ENCODE assay signal across 19 cellular contexts in the genomic region with DNA sequence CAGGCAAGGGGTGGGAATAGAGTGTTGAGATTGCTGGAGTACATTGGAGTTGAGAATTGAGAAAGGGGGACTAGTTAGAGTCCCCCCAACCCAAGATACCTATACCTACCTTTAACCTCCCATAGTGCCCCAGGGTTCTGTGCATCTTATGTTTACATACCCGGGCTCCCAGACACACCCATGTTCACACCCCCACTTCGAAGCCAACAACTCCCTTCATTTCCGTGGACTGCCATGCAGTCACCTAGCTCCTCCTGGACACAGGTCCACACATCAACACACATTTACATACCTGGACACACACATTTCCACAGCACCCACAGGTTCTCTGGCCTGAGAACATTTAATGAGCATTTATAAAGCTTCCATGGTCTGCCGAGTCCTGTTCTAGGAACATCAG. TPM values are rescaled to one million over a fixed set of nuclear protein-coding genes. Genes with fewer than 3 reads are reported as not detected.
A peak's percentile ranks its signal among the peaks of the same experiment; 100 is the strongest.
DNase-seq lines count a peak whose midpoint lies in the region; ATAC-seq and TF ChIP-seq lines count a peak whose summit lies in the region.
"Had no signal": no experiment of that assay in that cellular context is flagged by ENCODE, and none has a peak within 500 bp of the region (broad histone marks: within the 10 kb centered on the region; RNA-seq: fewer than 3 reads in every experiment).

No MANE protein-coding gene starts in this region.

- peaks cover 62% of the 10 kb centered on the region for H3K4me1 Mint-ChIP-seq in brain
- peaks cover 45% of the 10 kb centered on the region for H3K4me1 Mint-ChIP-seq in type B pancreatic cell (ENCODE audit: unreplicated experiment)
- H3K4me1 Mint-ChIP-seq in activated naive CD8-positive, alpha-beta T cell treated with anti-CD3 and anti-CD28 coated beads, Interleukin-2, amount 50 U/mL, for 24 hours, result peaks cover 10% of the 10 kb centered on the region

- H3K27me3 Mint-ChIP-seq in brain (no peaks in the 10 kb centered on the region), type B pancreatic cell (no peaks in the 10 kb centered on the region)
- H3K27me3 Mint-ChIP-seq in activated naive CD8-positive, alpha-beta T cell treated with anti-CD3 and anti-CD28 coated beads, Interleukin-2, amount 50 U/mL, for 24 hours, result no peaks in the 10 kb centered on the region
- H3K27me3 Mint-ChIP-seq: activated T-cell treated with anti-CD3 and anti-CD28 coated beads, Interleukin-2, amount 50 U/mL, for 24 hours had no signal

- H3K9ac ChIP-seq in mucosa of stomach (ENCODE audit: low read length), result peak overlapping the region; percentile 28
- H3K9ac ChIP-seq: SK-N-SH had no signal

- peak overlapping the region; percentile 55 for H3K27ac ChIP-seq in cardiac muscle cell

- H3K4me1 ChIP-seq in cardiac muscle cell (ENCODE audit: low read depth), result peaks cover 20% of the 10 kb centered on the region
- H3K4me1 ChIP-seq in mucosa of stomach (ENCODE audit: control insufficient read depth, insufficient read depth, low read length), result peaks cover 41% of the 10 kb centered on the region

- H3K27ac Mint-ChIP-seq in brain (peak overlapping the region; percentile 60 to 96 (median 92)), type B pancreatic cell (peak overlapping the region; percentile 73)
- no peak overlapping the region for H3K27ac Mint-ChIP-seq in activated naive CD8-positive, alpha-beta T cell treated with anti-CD3 and anti-CD28 coated beads, Interleukin-2, amount 50 U/mL, for 24 hours
- H3K27ac Mint-ChIP-seq: activated CD8-positive, alpha-beta T cell treated with anti-CD3 and anti-CD28 coated beads, Interleukin-2, amount 10 ng/mL, durations not matched to agents 7 days and 5 days; activated T-cell treated with anti-CD3 and anti-CD28 coated beads, Interleukin-2, amount 50 U/mL, for 24 hours had no signal

- no peaks in the 10 kb centered on the region for H3K27me3 ChIP-seq in cardiac muscle cell
- no peaks in the 10 kb centered on the region for H3K27me3 ChIP-seq in mucosa of stomach (ENCODE audit: control insufficient read depth, insufficient read depth, low read length)
- H3K27me3 ChIP-seq: BE2C, uterus had no signal

- no peak for DNase-seq in cardiac muscle cell (ENCODE audit: low read depth in 1 of 2, low spot score in 1 of 2)
- no peak for DNase-seq in Right ventricle myocardium inferior (ENCODE audit: missing footprints)
- DNase-seq in type B pancreatic cell (ENCODE audit: extremely low spot score, unreplicated experiment), result no peak
- no peak for DNase-seq in GM19238 (ENCODE audit: insufficient read length, low spot score)
- DNase-seq in activated naive CD8-positive, alpha-beta T cell treated with anti-CD3 and anti-CD28 coated beads, Interleukin-2, amount 50 U/mL, for 24 hours, result no peak
- DNase-seq: activated CD4-positive, CD25-positive, alpha-beta regulatory T cell; activated CD8-positive, alpha-beta T cell treated with anti-CD3 and anti-CD28 coated beads, Interleukin-2, amount 10 ng/mL, durations not matched to agents 7 days and 5 days; activated naive CD4-positive, alpha-beta T cell; activated T-cell treated with anti-CD3 and anti-CD28 coated beads, Interleukin-2, amount 50 U/mL, for 24 hours; BE2C; NCI-H1694; NCI-H345; SK-N-SH; stimulated activated CD8-positive, alpha-beta memory T cell treated with anti-CD3 and anti-CD28 coated beads, Interleukin-4, amount 100 ng/mL, for 48 hours; uterus had no signal

- H3K4me3 ChIP-seq in cardiac muscle cell (no peak overlapping the region), mucosa of stomach (ENCODE audit: low read length) (no peak overlapping the region)
- H3K4me3 ChIP-seq: uterus had no signal

- ATAC-seq in Right ventricle myocardium inferior, result no peak
- no peak for ATAC-seq in GM18502 (IDR thresholded peaks at IDR 0.05; ENCODE audit: poor library complexity, unreplicated experiment)
- ATAC-seq in activated naive CD8-positive, alpha-beta T cell treated with anti-CD3 and anti-CD28 coated beads, Interleukin-2, amount 50 U/mL, for 24 hours, result no peak
- ATAC-seq: activated CD8-positive, alpha-beta T cell treated with anti-CD3 and anti-CD28 coated beads, Interleukin-2, amount 10 ng/mL, durations not matched to agents 7 days and 5 days had no signal

- intact Hi-C loops in Right ventricle myocardium inferior (cut with DNase I), result loop anchor here (5.0 kb wide), 1 partner anchor 35 kb away; no protein-coding TSS in a partner anchor

- no peak for TF ChIP-seq CTCF in cardiac muscle cell (IDR thresholded peaks at IDR 0.05; ENCODE audit: low read depth, low read length)
- no peak for TF ChIP-seq CTCF in brain (conservative IDR thresholded peaks at IDR 0.05)
- no peak for TF ChIP-seq CTCF in type B pancreatic cell (conservative IDR thresholded peaks at IDR 0.05)

- peak overlapping the region in 4 of 5 experiments; percentile 60 to 80 (median 68) for H3K4me3 Mint-ChIP-seq in brain
- H3K4me3 Mint-ChIP-seq in type B pancreatic cell, result peak overlapping the region; percentile 40
- no peak overlapping the region for H3K4me3 Mint-ChIP-seq in activated naive CD8-positive, alpha-beta T cell treated with anti-CD3 and anti-CD28 coated beads, Interleukin-2, amount 50 U/mL, for 24 hours
- H3K4me3 Mint-ChIP-seq: activated CD8-positive, alpha-beta T cell treated with anti-CD3 and anti-CD28 coated beads, Interleukin-2, amount 10 ng/mL, durations not matched to agents 7 days and 5 days; activated T-cell treated with anti-CD3 and anti-CD28 coated beads, Interleukin-2, amount 50 U/mL, for 24 hours; T-helper 2 cell treated with Interferon-gamma antibody and Interleukin-4, amounts not matched to agents 5 μg/mL and 100 μg/mL, for 36 hours had no signal

- H3K9me3 ChIP-seq in cardiac muscle cell (ENCODE audit: low read depth), result no peaks in the 10 kb centered on the region
- H3K9me3 ChIP-seq in mucosa of stomach (ENCODE audit: control insufficient read depth, low read length), result no peaks in the 10 kb centered on the region
- H3K9me3 ChIP-seq: BE2C, SK-N-SH, uterus had no signal

- H3K36me3 ChIP-seq in cardiac muscle cell (no peaks in the 10 kb centered on the region), mucosa of stomach (ENCODE audit: control insufficient read depth, insufficient read depth, low read length) (peaks cover 9% of the 10 kb centered on the region)
- H3K36me3 ChIP-seq: BE2C, uterus had no signal

- H3K36me3 Mint-ChIP-seq in brain (peaks cover 22% of the 10 kb centered on the region), type B pancreatic cell (no peaks in the 10 kb centered on the region)
- H3K36me3 Mint-ChIP-seq in activated naive CD8-positive, alpha-beta T cell treated with anti-CD3 and anti-CD28 coated beads, Interleukin-2, amount 50 U/mL, for 24 hours (ENCODE audit: low read depth), result peaks cover 9% of the 10 kb centered on the region

- H3K9me3 Mint-ChIP-seq in brain, result no peaks in the 10 kb centered on the region
- H3K9me3 Mint-ChIP-seq in type B pancreatic cell, result no peaks in the 10 kb centered on the region
- no peaks in the 10 kb centered on the region for H3K9me3 Mint-ChIP-seq in activated naive CD8-positive, alpha-beta T cell treated with anti-CD3 and anti-CD28 coated beads, Interleukin-2, amount 50 U/mL, for 24 hours
- H3K9me3 Mint-ChIP-seq: activated T-cell treated with anti-CD3 and anti-CD28 coated beads, Interleukin-2, amount 50 U/mL, for 24 hours; T-helper 2 cell treated with Interferon-gamma antibody and Interleukin-4, amounts not matched to agents 5 μg/mL and 100 μg/mL, for 36 hours had no signal

RNA-seq across cellular contexts. Expression of a gene that starts 5.1 kb away (rescaled TPM):
- total RNA-seq in cardiac muscle cell, result 52.4 and 57.3 TPM in 2 replicates
- polyA plus RNA-seq in cardiac muscle cell, result 51.7 and 54.2 TPM in 2 replicates
- total RNA-seq in Right ventricle myocardium inferior, result 44.5 TPM
- 48.2 TPM for polyA plus RNA-seq in brain (ENCODE audit: insufficient read depth, low read depth, low replicate concordance)
- total RNA-seq in type B pancreatic cell (ENCODE audit: low replicate concordance), result 45.5 and 57.5 TPM in 2 replicates

RNA-seq across cellular contexts. Expression of a gene that starts 5.2 kb away (rescaled TPM):
- total RNA-seq in cardiac muscle cell (66.4 and 78.8 TPM in 2 replicates), Right ventricle myocardium inferior (41.7 TPM), type B pancreatic cell (ENCODE audit: low replicate concordance) (45.5 and 53.7 TPM in 2 replicates)
- polyA plus RNA-seq in cardiac muscle cell (130 and 165 TPM in 2 replicates), brain (ENCODE audit: insufficient read depth, low read depth, low replicate concordance) (72.7 TPM)

RNA-seq across cellular contexts. Expression of a gene that starts 26.1 kb away (rescaled TPM):
- total RNA-seq in cardiac muscle cell (not detected in 2 replicates), Right ventricle myocardium inferior (0.27 TPM), type B pancreatic cell (ENCODE audit: low replicate concordance) (not detected in 2 replicates)
- polyA plus RNA-seq in cardiac muscle cell (not detected in 2 replicates), brain (ENCODE audit: insufficient read depth, low read depth, low replicate concordance) (not detected)
- polyA plus RNA-seq: SK-N-SH had no signal
